Comparison of ENCODE assay signal across 17 cellular contexts in the genomic region with DNA sequence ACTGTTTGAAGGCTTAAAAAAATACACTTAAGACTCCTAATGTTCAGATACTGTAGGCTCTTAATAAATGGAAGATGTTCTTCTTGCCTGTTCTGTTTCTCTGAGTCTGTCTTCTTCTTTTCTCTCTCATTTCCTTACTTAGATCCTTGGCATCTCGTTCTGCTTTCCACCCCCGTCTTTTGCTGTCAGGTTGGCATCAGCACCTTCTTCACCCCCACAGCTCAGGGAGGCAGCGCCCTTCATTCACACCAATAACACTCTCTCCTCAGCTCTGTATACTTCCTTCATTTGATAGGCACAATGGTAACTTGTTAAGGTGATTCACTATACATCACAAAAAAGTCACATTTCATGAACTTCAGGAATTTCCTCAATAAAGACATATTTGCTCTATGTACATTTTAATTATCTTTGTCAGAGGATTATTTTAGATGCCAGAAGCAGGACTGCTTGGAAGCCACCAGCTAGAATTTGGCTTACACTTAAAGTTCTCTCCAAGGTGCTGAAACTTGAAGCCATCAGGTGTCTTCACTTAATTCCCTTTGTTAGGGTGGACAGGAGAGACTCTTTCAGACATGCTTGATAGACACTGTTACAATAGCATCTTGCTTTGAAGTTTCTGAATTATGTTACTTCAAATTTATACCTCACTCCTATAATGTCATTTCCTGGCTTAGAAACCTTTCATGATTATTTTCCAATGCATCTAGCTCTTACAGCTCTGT.
"Had no signal": no experiment of that assay in that cellular context is flagged by ENCODE, and none has a peak within 500 bp of the region (broad histone marks: within the 10 kb centered on the region; RNA-seq: fewer than 3 reads in every experiment).

No MANE protein-coding gene starts in this region.

- H3K27ac ChIP-seq: foreskin keratinocyte, tibial nerve had no signal

- H3K4me3 ChIP-seq: lung, tibial nerve had no signal

- H3K27me3 ChIP-seq: foreskin keratinocyte, tibial nerve had no signal

- H3K36me3 ChIP-seq: tibial nerve had no signal

- DNase-seq: activated CD4-positive, alpha-beta T cell treated with anti-CD3 and anti-CD28 coated beads for 48 hours; activated CD4-positive, CD25-positive, alpha-beta regulatory T cell; activated CD8-positive, alpha-beta T cell treated with anti-CD3 and anti-CD28 coated beads for 36 hours; activated naive CD4-positive, alpha-beta T cell treated with Interleukin-2 at 50 U/mL for 16 hours; activated T-cell treated with anti-CD3 and anti-CD28 coated beads, Interleukin-2, amount 50 U/mL, for 24 hours; central memory CD4-positive, alpha-beta T cell; foreskin keratinocyte; immature natural killer cell; occipital lobe; retina; stimulated activated CD4-positive, alpha-beta T cell treated with anti-CD3 and anti-CD28 coated beads, Interleukin-12 subunit alpha, Interleukin-12 subunit beta, amount 100 ng/mL, for 4 hours; stimulated activated CD4-positive, alpha-beta T cell treated with anti-CD3 and anti-CD28 coated beads, Interleukin-1b, Interleukin-23, amount 100 ng/mL, for 48 hours; stimulated activated naive CD4-positive, alpha-beta T cell treated with Interleukin-2 at 50 U/mL for 16 hours; T-helper 1 cell; T-helper 9 cell had no signal

- H3K4me1 ChIP-seq: foreskin keratinocyte, tibial nerve had no signal
